ENCODE assay signal across 2 cellular contexts in the genomic region with DNA sequence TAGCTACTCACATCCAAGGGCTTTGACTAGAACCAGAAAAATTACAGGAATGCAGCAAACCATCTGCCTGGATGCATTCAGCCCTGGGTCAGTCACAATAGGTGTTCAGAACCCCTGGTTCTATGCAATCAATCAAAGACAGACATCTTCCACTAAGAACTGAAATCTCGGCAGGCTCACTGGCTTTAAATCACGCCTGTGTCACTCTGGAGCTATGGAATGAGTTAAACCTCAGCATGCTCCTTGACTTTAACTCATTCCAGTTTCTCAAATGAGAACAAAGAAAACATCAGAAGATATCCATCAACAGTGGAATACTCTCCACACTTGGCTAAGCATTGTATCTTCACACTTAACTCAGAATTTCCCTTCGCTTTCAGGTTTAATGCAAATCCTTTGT.
A peak's percentile ranks its signal among the peaks of the same experiment; 100 is the strongest.
TF ChIP-seq lines count a peak whose summit lies in the region.

No MANE protein-coding gene starts in this region.

TF ChIP-seq in IMR-90, 13 proteins besides CTCF, POLR2A, EP300 and RAD21:
- TF ChIP-seq, protein P1, sequence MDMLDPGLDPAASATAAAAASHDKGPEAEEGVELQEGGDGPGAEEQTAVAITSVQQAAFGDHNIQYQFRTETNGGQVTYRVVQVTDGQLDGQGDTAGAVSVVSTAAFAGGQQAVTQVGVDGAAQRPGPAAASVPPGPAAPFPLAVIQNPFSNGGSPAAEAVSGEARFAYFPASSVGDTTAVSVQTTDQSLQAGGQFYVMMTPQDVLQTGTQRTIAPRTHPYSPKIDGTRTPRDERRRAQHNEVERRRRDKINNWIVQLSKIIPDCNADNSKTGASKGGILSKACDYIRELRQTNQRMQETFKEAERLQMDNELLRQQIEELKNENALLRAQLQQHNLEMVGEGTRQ (IDR thresholded peaks at IDR 0.05; ENCODE audit: low read depth, low read length): no peak
- TF ChIP-seq MAZ (IDR thresholded peaks at IDR 0.05; ENCODE audit: borderline replicate concordance, low read depth, low read length): no peak
- TF ChIP-seq RCOR1 (IDR thresholded peaks at IDR 0.05; ENCODE audit: insufficient replicate concordance, low read length): no peak
- no peak for TF ChIP-seq RFX5 (IDR thresholded peaks at IDR 0.05; ENCODE audit: low read depth, low read length)
- no peak for TF ChIP-seq SMC3 (IDR thresholded peaks at IDR 0.05; ENCODE audit: low read depth, low read length)
- TF ChIP-seq MXI1 (IDR thresholded peaks at IDR 0.05; ENCODE audit: borderline replicate concordance, low read depth, low read length): no peak
- TF ChIP-seq MAFK (IDR thresholded peaks at IDR 0.05; ENCODE audit: low read depth, low read length): no peak
- no peak for TF ChIP-seq NFE2L2 (IDR thresholded peaks at IDR 0.05; ENCODE audit: low read depth, low read length)
- TF ChIP-seq BHLHE40 (IDR thresholded peaks at IDR 0.05; ENCODE audit: low read depth, low read length): no peak
- no peak for TF ChIP-seq CEBPB (IDR thresholded peaks at IDR 0.05; ENCODE audit: low read depth, low read length)
- TF ChIP-seq, protein P2, sequence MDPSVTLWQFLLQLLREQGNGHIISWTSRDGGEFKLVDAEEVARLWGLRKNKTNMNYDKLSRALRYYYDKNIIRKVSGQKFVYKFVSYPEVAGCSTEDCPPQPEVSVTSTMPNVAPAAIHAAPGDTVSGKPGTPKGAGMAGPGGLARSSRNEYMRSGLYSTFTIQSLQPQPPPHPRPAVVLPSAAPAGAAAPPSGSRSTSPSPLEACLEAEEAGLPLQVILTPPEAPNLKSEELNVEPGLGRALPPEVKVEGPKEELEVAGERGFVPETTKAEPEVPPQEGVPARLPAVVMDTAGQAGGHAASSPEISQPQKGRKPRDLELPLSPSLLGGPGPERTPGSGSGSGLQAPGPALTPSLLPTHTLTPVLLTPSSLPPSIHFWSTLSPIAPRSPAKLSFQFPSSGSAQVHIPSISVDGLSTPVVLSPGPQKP (IDR thresholded peaks at IDR 0.05; ENCODE audit: borderline replicate concordance, low read depth, low read length): no peak
- no peak for TF ChIP-seq CHD1 (IDR thresholded peaks at IDR 0.05; ENCODE audit: low read depth, low read length)
- TF ChIP-seq FOS (IDR thresholded peaks at IDR 0.05; ENCODE audit: low read depth, low read length): no peak
TF ChIP-seq in IMR-90: peak in this region for 0.

TF ChIP-seq in K562, 482 proteins besides CTCF, POLR2A, EP300 and RAD21:
- no peak for TF ChIP-seq CEBPB (tag; IDR thresholded peaks at IDR 0.05)
- no peak for TF ChIP-seq ZNF41 (CRISPR knock-in tag; conservative IDR thresholded peaks at IDR 0.05)
- TF ChIP-seq KDM1A (IDR thresholded peaks at IDR 0.05): peak; percentile 22 to 29; a peak in 2 of 4 replicates
- no peak for TF ChIP-seq NFIX (CRISPR knock-in tag; IDR thresholded peaks at IDR 0.05; ENCODE audit: low read depth)
- TF ChIP-seq MEIS2 (IDR thresholded peaks at IDR 0.05; ENCODE audit: partially characterized antibody): peak; percentile 13
- TF ChIP-seq ZNF436 (CRISPR knock-in tag; IDR thresholded peaks at IDR 0.05): no peak
